8 cellular contexts compared by ENCODE assay signal in the genomic region with DNA sequence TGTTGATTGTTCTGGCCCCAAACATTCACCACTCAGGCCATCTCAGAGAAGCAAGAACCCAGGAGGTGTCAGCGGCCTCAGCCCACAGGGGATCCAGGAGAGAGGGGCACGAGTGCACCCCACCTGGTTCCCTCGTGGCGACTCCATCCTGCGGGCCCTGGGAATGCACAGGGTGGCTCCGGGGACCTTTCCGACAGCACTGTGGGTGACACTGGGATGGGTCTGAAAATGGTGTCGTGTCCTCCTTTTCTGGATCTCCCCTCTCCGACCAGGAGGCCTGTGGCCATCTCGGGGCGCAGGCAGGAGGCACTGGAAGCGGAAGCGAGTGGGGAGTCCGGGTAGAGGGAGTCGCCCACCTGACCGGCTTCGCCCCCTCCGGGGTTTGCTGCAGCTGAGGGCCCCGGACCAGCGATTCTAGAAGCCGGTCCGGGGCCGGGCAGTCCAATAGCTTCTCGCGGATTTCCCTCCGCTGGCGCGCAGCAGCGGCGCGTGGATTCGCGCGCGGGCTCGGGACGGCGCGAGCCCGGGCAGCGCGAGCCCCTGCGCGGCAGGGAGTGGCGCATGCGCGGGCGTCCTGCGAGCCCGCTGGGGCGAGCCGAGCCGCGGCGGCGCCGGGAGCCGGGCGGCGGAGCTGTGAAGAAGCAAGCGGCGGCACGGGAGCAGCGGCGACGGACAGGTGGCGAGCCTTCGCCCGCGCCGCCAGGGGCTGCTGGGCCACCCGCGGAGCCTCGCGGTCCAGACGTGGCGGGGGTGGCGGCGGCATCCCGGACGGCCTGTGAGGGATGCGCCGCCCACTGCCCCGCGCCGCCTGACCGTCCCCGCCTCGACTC. TPM values are rescaled to one million over a fixed set of nuclear protein-coding genes. Genes with fewer than 3 reads are reported as not detected.
DNase-seq lines count a peak whose midpoint lies in the region; ATAC-seq and TF ChIP-seq lines count a peak whose summit lies in the region.

A gene with protein sequence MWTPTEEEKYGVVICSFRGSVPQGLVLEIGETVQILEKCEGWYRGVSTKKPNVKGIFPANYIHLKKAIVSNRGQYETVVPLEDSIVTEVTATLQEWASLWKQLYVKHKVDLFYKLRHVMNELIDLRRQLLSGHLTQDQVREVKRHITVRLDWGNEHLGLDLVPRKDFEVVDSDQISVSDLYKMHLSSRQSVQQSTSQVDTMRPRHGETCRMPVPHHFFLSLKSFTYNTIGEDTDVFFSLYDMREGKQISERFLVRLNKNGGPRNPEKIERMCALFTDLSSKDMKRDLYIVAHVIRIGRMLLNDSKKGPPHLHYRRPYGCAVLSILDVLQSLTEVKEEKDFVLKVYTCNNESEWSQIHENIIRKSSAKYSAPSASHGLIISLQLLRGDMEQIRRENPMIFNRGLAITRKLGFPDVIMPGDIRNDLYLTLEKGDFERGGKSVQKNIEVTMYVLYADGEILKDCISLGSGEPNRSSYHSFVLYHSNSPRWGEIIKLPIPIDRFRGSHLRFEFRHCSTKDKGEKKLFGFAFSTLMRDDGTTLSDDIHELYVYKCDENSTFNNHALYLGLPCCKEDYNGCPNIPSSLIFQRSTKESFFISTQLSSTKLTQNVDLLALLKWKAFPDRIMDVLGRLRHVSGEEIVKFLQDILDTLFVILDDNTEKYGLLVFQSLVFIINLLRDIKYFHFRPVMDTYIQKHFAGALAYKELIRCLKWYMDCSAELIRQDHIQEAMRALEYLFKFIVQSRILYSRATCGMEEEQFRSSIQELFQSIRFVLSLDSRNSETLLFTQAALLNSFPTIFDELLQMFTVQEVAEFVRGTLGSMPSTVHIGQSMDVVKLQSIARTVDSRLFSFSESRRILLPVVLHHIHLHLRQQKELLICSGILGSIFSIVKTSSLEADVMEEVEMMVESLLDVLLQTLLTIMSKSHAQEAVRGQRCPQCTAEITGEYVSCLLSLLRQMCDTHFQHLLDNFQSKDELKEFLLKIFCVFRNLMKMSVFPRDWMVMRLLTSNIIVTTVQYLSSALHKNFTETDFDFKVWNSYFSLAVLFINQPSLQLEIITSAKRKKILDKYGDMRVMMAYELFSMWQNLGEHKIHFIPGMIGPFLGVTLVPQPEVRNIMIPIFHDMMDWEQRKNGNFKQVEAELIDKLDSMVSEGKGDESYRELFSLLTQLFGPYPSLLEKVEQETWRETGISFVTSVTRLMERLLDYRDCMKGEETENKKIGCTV (N-terminal part only) (plus strand): TSS at position 579 of the 830 bp plus-strand sequence. CDS start 337 bp downstream, outside the sequence.

- peak within 1 kb of the TSS; percentile 86 for H3K4me3 Mint-ChIP-seq in neural crest cell

- H3K4me1 Mint-ChIP-seq in neural crest cell: peaks cover 18% of the 10 kb centered on the region

- no peak within 1 kb of the TSS for H3K27ac Mint-ChIP-seq in neural crest cell (ENCODE audit: unreplicated experiment)

- H3K9me3 Mint-ChIP-seq in neural crest cell: no peaks in the 10 kb centered on the region

- H3K36me3 Mint-ChIP-seq in neural crest cell (ENCODE audit: low read depth): no peaks in the 10 kb centered on the region

- peaks cover 68% of the 10 kb centered on the region for H3K27me3 Mint-ChIP-seq in neural crest cell (ENCODE audit: low read depth)

- H3K4me3 ChIP-seq in fibroblast of pulmonary artery (replicated peaks; ENCODE audit: low read depth, low read length): no peak within 1 kb of the TSS

- DNase-seq in Ammon's horn (ENCODE audit: low spot score) (peak; percentile 65), GM20000 (ENCODE audit: low spot score) (peak; percentile 88), NCI-H774 (lab: John Stamatoyannopoulos, UW) (peak; percentile 32), fibroblast of pulmonary artery (ENCODE audit: low read depth) (peak; percentile 42), neural crest cell (ENCODE audit: low read depth, low spot score) (peak; percentile 57), superior temporal gyrus (ENCODE audit: extremely low spot score) (peak; percentile 74)
- peak; percentile 43 for DNase-seq in activated T-helper 9 cell treated with anti-CD3 and anti-CD28 coated beads, Interleukin-2, amount 50 U/mL, for 16 hours (ENCODE audit: low read depth)

- TF ChIP-seq CTCF in GM20000 (IDR thresholded peaks at IDR 0.05; ENCODE audit: extremely low read depth, missing control alignments): no peak
- TF ChIP-seq CTCF in fibroblast of pulmonary artery (IDR thresholded peaks at IDR 0.05; ENCODE audit: low read length, missing control alignments): no peak
- no peak for TF ChIP-seq CTCF in neural crest cell (conservative IDR thresholded peaks at IDR 0.05)

- no peak for ATAC-seq in HG03460 (IDR thresholded peaks at IDR 0.05; ENCODE audit: unreplicated experiment)

RNA-seq across cellular contexts. Expression of the gene that starts here (rescaled TPM):
- total RNA-seq in neural crest cell: 5.0 and 5.4 TPM in 2 replicates

Comparison
In these comparisons a context has a peak if more than half of its experiments do, and no peak if none do; other contexts are left out.
1. DNase-seq: peak in every context shown above with its lines; median percentile 88 in GM20000; 74 in superior temporal gyrus; 65 in Ammon's horn; 57 in neural crest cell; 43 in activated T-helper 9 cell treated with anti-CD3 and anti-CD28 coated beads, Interleukin-2, amount 50 U/mL, for 16 hours; 42 in fibroblast of pulmonary artery; 32 in NCI-H774.